8 cellular contexts compared by ENCODE assay signal in the genomic region with DNA sequence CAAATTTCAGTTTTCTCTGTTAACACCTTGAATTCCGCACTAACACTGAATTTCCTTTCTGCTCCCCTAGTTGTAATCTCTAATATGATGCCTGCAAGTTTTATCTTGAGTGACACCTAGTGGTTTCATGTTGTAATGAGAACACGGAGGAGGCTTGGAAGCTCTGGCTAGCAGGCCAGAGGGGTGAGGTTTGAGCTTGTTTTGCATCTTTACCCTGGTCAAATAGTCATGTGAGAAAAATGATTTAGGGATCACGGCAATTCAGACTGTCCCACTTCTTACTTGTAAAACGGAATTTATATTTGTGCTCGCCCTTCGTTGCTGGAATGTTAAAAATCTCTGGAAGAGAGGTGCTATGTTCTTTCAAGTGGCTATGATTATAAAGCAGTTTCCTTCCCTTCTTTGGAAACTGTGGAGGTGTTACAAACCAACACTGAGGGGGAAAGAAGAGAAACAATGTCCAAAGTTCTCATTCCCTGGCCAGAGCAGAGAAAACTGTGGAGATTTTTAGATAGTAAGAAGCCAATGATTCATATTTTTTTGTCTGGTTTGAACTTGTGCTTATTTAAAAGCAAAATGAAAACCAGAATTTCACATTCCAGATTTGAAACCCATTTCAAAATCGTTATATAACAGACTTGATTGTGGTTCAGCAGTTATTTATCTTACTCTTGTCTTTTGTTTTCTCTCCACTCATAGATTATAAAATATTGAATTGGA. TPM values are rescaled to one million over a fixed set of nuclear protein-coding genes. Genes with fewer than 3 reads are reported as not detected.
A peak's percentile ranks its signal among the peaks of the same experiment; 100 is the strongest.
DNase-seq lines count a peak whose midpoint lies in the region; ATAC-seq and TF ChIP-seq lines count a peak whose summit lies in the region.

No MANE protein-coding gene starts in this region.

- no peaks in the 10 kb centered on the region for H3K4me1 Mint-ChIP-seq in CD4-positive, alpha-beta T cell (ENCODE audit: low read depth)
- H3K4me1 Mint-ChIP-seq in T-helper 17 cell (peaks cover 7% of the 10 kb centered on the region), neural crest cell (no peaks in the 10 kb centered on the region)

- peaks cover 9% of the 10 kb centered on the region for H3K27me3 Mint-ChIP-seq in CD4-positive, alpha-beta T cell
- H3K27me3 Mint-ChIP-seq in T-helper 17 cell: peaks cover 15% of the 10 kb centered on the region
- H3K27me3 Mint-ChIP-seq in neural crest cell (ENCODE audit: low read depth): peaks cover 16% of the 10 kb centered on the region

- H3K9me3 ChIP-seq in CD4-positive, alpha-beta T cell (ENCODE audit: control insufficient read depth, low read length): no peaks in the 10 kb centered on the region
- H3K9me3 ChIP-seq in T-helper 17 cell (ENCODE audit: control insufficient read depth, low read length, poor library complexity, severe bottlenecking): no peaks in the 10 kb centered on the region

- intact Hi-C loops in CD4-positive, alpha-beta T cell (cut with DNase I, micrococcal nuclease): loop anchor here (1.0 to 10.0 kb wide), 3 partner anchors 915 to 1001 kb away; no protein-coding TSS in a partner anchor

- CTCF ChIA-PET in CD4-positive, alpha-beta T cell (lab: Charles Lee): interaction anchor here (0.6 to 1.4 kb wide), 5 partner anchors 10 to 1007 kb away, joined by 3 to 8 read pairs (median 3); no protein-coding TSS in a partner anchor

- POLR2A ChIA-PET in CD4-positive, alpha-beta T cell (lab: Charles Lee): no interaction called here

- peak; percentile 58 for ATAC-seq in CD4-positive, alpha-beta T cell (ENCODE audit: poor library complexity)
- ATAC-seq in GM18508 (IDR thresholded peaks at IDR 0.05; ENCODE audit: insufficient read depth, unreplicated experiment) (peak; percentile 95), HG02852 (IDR thresholded peaks at IDR 0.05; ENCODE audit: unreplicated experiment) (peak; percentile 88), T-helper 17 cell (peak; percentile 62)

- H3K36me3 Mint-ChIP-seq in CD4-positive, alpha-beta T cell (ENCODE audit: low read depth): no peaks in the 10 kb centered on the region
- H3K36me3 Mint-ChIP-seq in T-helper 17 cell (ENCODE audit: low read depth) (peaks cover 2% of the 10 kb centered on the region), neural crest cell (ENCODE audit: low read depth) (no peaks in the 10 kb centered on the region)

- H3K4me3 Mint-ChIP-seq in CD4-positive, alpha-beta T cell: no peak overlapping the region
- H3K4me3 Mint-ChIP-seq in T-helper 17 cell: no peak overlapping the region
- no peak overlapping the region for H3K4me3 Mint-ChIP-seq in neural crest cell

- no peaks in the 10 kb centered on the region for H3K9me3 Mint-ChIP-seq in CD4-positive, alpha-beta T cell
- no peaks in the 10 kb centered on the region for H3K9me3 Mint-ChIP-seq in neural crest cell

- no peak for DNase-seq in CD4-positive, alpha-beta T cell
- peak; percentile 59 for DNase-seq in NCI-H1105 (lab: John Stamatoyannopoulos, UW)
- DNase-seq in T-helper 17 cell: no peak
- peak; percentile 73 for DNase-seq in fibroblast of pulmonary artery (ENCODE audit: low read depth)
- no peak for DNase-seq in neural crest cell (ENCODE audit: low read depth, low spot score)
- DNase-seq in activated effector memory CD4-positive, alpha-beta T cell treated with Interleukin-2 at 50 U/mL for 16 hours: no peak

- no peak overlapping the region for H3K4me3 ChIP-seq in fibroblast of pulmonary artery (replicated peaks; ENCODE audit: low read depth, low read length)

- H3K27ac Mint-ChIP-seq in CD4-positive, alpha-beta T cell: no peak overlapping the region
- H3K27ac Mint-ChIP-seq in T-helper 17 cell: no peak overlapping the region
- no peak overlapping the region for H3K27ac Mint-ChIP-seq in neural crest cell (ENCODE audit: unreplicated experiment)

- H3K27me3 ChIP-seq in CD4-positive, alpha-beta T cell (ENCODE audit: control insufficient read depth, insufficient read depth, low read length): no peaks in the 10 kb centered on the region

- H3K27ac ChIP-seq in CD4-positive, alpha-beta T cell (ENCODE audit: low read depth, low read length): no peak overlapping the region

- TF ChIP-seq CTCF in CD4-positive, alpha-beta T cell (IDR thresholded peaks at IDR 0.05): peak; percentile 79
- peak; percentile 80 for TF ChIP-seq CTCF in fibroblast of pulmonary artery (IDR thresholded peaks at IDR 0.05; ENCODE audit: low read length, missing control alignments)
- peak; percentile 80 for TF ChIP-seq CTCF in neural crest cell (conservative IDR thresholded peaks at IDR 0.05)

RNA-seq across cellular contexts. Expression of gene MROH9, which starts 5.3 kb away (rescaled TPM):
- not detected for total RNA-seq in CD4-positive, alpha-beta T cell
- total RNA-seq in T-helper 17 cell (not detected), neural crest cell (not detected in 2 replicates)

Comparison
In these comparisons a context has a peak if more than half of its experiments do, and no peak if none do; other contexts are left out.
1. DNase-seq: peak in NCI-H1105 (single experiment) and fibroblast of pulmonary artery (single experiment); none in CD4-positive, alpha-beta T cell (0 of 10), T-helper 17 cell (0 of 3), neural crest cell (single experiment) and activated effector memory CD4-positive, alpha-beta T cell treated with Interleukin-2 at 50 U/mL for 16 hours (single experiment).
2. Peak in every context shown above with its lines, with median percentiles within 50 percentile points of each other: ATAC-seq and CTCF ChIP-seq.